1 cellular context compared by ENCODE assay signal in the genomic region with DNA sequence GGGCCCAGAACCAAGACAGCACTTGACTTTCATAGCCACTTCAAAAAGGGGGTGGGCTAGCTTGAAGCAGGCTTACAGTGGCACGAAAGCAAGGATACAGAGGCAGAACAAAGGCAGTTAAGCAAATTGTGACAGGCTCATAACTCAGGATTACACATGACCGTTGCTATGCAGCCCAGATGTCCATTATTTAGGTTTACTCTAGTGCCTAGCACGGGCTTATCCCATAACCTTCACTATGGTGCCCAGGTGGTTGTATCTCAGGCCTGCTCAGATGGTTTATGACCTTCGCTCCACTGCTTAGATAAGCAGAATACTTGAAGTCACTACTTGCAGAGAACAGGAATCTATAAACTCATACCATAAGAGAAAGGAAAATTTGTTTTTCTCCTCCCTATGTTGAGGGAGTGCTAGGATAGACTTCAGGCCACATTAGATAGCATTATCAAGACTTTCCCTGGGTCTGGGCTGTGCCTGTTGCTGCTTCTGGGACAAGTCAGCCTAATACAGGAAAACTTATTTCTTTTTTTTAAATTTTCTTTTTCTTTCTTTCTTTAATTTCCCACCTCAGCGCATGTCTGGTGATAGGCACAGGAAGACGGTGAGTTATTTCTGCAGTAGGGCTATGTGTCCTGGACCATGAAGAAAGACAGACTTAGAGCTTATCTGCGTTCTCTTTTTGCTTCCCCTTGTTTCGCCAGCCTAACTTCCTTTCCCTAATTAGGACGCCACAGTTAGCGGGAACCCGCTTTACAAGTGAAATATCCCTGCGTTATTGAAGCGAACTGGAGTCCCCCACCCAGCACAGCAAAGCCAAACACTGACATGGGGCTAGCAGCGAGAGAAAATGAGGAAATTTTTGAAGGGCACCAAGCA.
TF ChIP-seq lines count a peak whose summit lies in the region.

No MANE protein-coding gene starts in this region.

TF ChIP-seq in HepG2, 621 proteins besides CTCF, POLR2A, EP300 and RAD21:
- TF ChIP-seq ZNF530 (CRISPR knock-in tag; IDR thresholded peaks at IDR 0.05; ENCODE audit: low read depth) = no peak
- TF ChIP-seq ARHGAP35 (CRISPR knock-in tag; IDR thresholded peaks at IDR 0.05; ENCODE audit: borderline replicate concordance) = no peak
- no peak for TF ChIP-seq POLR2AphosphoS5 (IDR thresholded peaks at IDR 0.05; ENCODE audit: low read depth, low read length)
- no peak for TF ChIP-seq ZNF567 (CRISPR knock-in tag; IDR thresholded peaks at IDR 0.05; ENCODE audit: borderline replicate concordance)
- TF ChIP-seq GFI1 (CRISPR knock-in tag; IDR thresholded peaks at IDR 0.05; ENCODE audit: borderline replicate concordance) = no peak
- no peak for TF ChIP-seq HNRNPUL1 (IDR thresholded peaks at IDR 0.05; ENCODE audit: low read depth, low read length)
- no peak for TF ChIP-seq ZFP36L1 (CRISPR knock-in tag; IDR thresholded peaks at IDR 0.05)
- TF ChIP-seq TARDBP (CRISPR knock-in tag; IDR thresholded peaks at IDR 0.05) = no peak
- TF ChIP-seq NR2F1 (CRISPR knock-in tag; IDR thresholded peaks at IDR 0.05) = no peak
- TF ChIP-seq ZMYM4 (CRISPR knock-in tag; IDR thresholded peaks at IDR 0.05) = no peak
- TF ChIP-seq ZNF317 (CRISPR knock-in tag; IDR thresholded peaks at IDR 0.05) = no peak
- TF ChIP-seq SRSF4 (IDR thresholded peaks at IDR 0.05; ENCODE audit: low read depth, low read length, poor library complexity, severe bottlenecking) = no peak
- TF ChIP-seq, protein P1, sequence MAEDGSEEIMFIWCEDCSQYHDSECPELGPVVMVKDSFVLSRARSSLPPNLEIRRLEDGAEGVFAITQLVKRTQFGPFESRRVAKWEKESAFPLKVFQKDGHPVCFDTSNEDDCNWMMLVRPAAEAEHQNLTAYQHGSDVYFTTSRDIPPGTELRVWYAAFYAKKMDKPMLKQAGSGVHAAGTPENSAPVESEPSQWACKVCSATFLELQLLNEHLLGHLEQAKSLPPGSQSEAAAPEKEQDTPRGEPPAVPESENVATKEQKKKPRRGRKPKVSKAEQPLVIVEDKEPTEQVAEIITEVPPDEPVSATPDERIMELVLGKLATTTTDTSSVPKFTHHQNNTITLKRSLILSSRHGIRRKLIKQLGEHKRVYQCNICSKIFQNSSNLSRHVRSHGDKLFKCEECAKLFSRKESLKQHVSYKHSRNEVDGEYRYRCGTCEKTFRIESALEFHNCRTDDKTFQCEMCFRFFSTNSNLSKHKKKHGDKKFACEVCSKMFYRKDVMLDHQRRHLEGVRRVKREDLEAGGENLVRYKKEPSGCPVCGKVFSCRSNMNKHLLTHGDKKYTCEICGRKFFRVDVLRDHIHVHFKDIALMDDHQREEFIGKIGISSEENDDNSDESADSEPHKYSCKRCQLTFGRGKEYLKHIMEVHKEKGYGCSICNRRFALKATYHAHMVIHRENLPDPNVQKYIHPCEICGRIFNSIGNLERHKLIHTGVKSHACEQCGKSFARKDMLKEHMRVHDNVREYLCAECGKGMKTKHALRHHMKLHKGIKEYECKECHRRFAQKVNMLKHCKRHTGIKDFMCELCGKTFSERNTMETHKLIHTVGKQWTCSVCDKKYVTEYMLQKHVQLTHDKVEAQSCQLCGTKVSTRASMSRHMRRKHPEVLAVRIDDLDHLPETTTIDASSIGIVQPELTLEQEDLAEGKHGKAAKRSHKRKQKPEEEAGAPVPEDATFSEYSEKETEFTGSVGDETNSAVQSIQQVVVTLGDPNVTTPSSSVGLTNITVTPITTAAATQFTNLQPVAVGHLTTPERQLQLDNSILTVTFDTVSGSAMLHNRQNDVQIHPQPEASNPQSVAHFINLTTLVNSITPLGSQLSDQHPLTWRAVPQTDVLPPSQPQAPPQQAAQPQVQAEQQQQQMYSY (CRISPR knock-in tag; IDR thresholded peaks at IDR 0.05) = no peak
- TF ChIP-seq NFE2 (CRISPR knock-in tag; IDR thresholded peaks at IDR 0.05) = no peak
- TF ChIP-seq TCF7L2 (IDR thresholded peaks at IDR 0.05; ENCODE audit: low read depth, low read length) = no peak
- no peak for TF ChIP-seq ETV6 (CRISPR knock-in tag; conservative IDR thresholded peaks at IDR 0.05)
- no peak for TF ChIP-seq TBP (CRISPR knock-in tag; IDR thresholded peaks at IDR 0.05)
- no peak for TF ChIP-seq ATF7-NPFF (CRISPR knock-in tag; IDR thresholded peaks at IDR 0.05; ENCODE audit: low read depth)
- no peak for TF ChIP-seq SMARCE1 (IDR thresholded peaks at IDR 0.05; ENCODE audit: borderline replicate concordance)
- no peak for TF ChIP-seq FOXM1 (CRISPR knock-in tag; IDR thresholded peaks at IDR 0.05)
